Comparison of ENCODE assay signal across 10 cellular contexts in the genomic region with DNA sequence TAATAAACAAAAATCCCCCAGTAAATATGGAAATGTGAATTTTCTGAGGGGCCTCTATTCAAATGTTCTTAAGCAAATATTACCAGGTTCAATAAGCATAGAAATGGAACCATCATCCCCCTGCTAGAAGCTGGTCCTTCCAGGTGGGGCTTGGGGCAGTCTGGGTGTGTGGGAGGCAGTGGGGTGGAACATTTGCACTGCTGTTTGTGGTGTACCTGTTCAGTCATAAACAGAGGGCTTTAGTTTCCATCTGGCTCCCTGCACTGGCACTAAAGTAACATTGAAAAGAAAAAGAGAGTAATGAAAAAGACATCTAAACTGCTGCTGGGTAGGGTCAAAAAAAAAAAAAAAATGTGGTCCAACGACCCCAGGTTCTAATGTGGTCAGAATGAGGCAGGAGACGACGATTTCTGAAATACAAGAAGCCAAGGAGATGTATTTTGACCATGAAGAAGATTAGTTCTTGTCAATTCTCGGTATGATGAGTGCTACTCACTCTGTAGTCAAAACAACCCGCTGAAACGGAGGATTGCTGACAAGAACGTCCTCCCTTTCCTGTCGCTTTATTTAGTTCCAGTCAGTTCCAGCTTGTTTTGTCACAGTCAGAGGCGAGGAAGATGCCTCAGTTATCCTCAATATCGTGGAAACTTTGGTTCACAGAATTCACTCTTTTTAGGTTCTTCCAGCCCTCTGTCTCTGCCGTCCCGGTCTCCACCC.
DNase-seq lines count a peak whose midpoint lies in the region; ATAC-seq lines count a peak whose summit lies in the region.
"Had no signal": no experiment of that assay in that cellular context is flagged by ENCODE, and none has a peak within 500 bp of the region (broad histone marks: within the 10 kb centered on the region; RNA-seq: fewer than 3 reads in every experiment).

No MANE protein-coding gene starts in this region.

- DNase-seq in stimulated activated CD4-positive, alpha-beta T cell treated with anti-CD3 and anti-CD28 coated beads, Interleukin-4, amount 100 ng/mL, for 24 hours, result peak; percentile 15
- no peak for DNase-seq in stimulated activated CD4-positive, alpha-beta T cell treated with anti-CD3 and anti-CD28 coated beads, Interleukin-12 subunit alpha, Interleukin-12 subunit beta, amount 100 ng/mL, for 4 hours
- peak; percentile 76 for DNase-seq in NCI-H2171 treated with DMSO at 0.1 percent for 48 hours (lab: John Stamatoyannopoulos, UW)
- no peak for DNase-seq in SW 1271 (lab: John Stamatoyannopoulos, UW)
- DNase-seq in inferior parietal cortex (ENCODE audit: extremely low spot score), result no peak
- DNase-seq in SKM-1 treated with dmso at 0.1 percent for 144 hours (lab: John Stamatoyannopoulos, UW; ENCODE audit: unreplicated experiment), result no peak
- DNase-seq in NCI-H446 treated with DMSO at 0.1 percent for 48 hours (lab: John Stamatoyannopoulos, UW), result no peak
- DNase-seq: foreskin melanocyte; naive thymus-derived CD4-positive, alpha-beta T cell had no signal

- peak; percentile 72 for ATAC-seq in HG02852 (IDR thresholded peaks at IDR 0.05; ENCODE audit: unreplicated experiment)
- ATAC-seq: naive thymus-derived CD4-positive, alpha-beta T cell had no signal

Comparison
In these comparisons a context has a peak if more than half of its experiments do, and no peak if none do; other contexts are left out.
1. DNase-seq: peak in stimulated activated CD4-positive, alpha-beta T cell treated with anti-CD3 and anti-CD28 coated beads, Interleukin-4, amount 100 ng/mL, for 24 hours (single experiment) and NCI-H2171 treated with DMSO at 0.1 percent for 48 hours (single experiment); none in stimulated activated CD4-positive, alpha-beta T cell treated with anti-CD3 and anti-CD28 coated beads, Interleukin-12 subunit alpha, Interleukin-12 subunit beta, amount 100 ng/mL, for 4 hours (single experiment), SW 1271 (0 of 2), inferior parietal cortex (single experiment), SKM-1 treated with dmso at 0.1 percent for 144 hours (single experiment) and NCI-H446 treated with DMSO at 0.1 percent for 48 hours (single experiment).